ENCODE assay signal across 9 cellular contexts in genomic region chr22:48688366-48688765, GRCh38.
"Had no signal": no experiment of that assay in that cellular context is flagged by ENCODE, and none has a peak within 500 bp of the region (broad histone marks: within the 10 kb centered on the region; RNA-seq: fewer than 3 reads in every experiment).

No MANE protein-coding gene starts in this region.

- H3K9me3 ChIP-seq: HAP-1 had no signal

- H3K36me3 ChIP-seq: HAP-1 had no signal

- H3K4me3 ChIP-seq: GM23248, GM23338, HAP-1 had no signal

- ATAC-seq: GM23338, HCT116 had no signal

- H3K4me1 ChIP-seq: HAP-1 had no signal

- H3K27ac ChIP-seq: GM23248 had no signal

- DNase-seq: GM23248, GOT3, H7, H9, HCEC 1CT, HFFc6 had no signal
